ENCODE assay signal across 8 cellular contexts in genomic region chr2:126776255-126776654, GRCh38.
DNase-seq lines count a peak whose midpoint lies in the region; ATAC-seq and TF ChIP-seq lines count a peak whose summit lies in the region.

No MANE protein-coding gene starts in this region.

- H3K4me3 ChIP-seq in Caco-2 (ENCODE audit: low read depth, low read length), result 0 out of 2 replicates have a peak overlapping the region, but pooled peaks have one; percentile 44
- peak overlapping the region in 1 of 2 donors; percentile 63 for H3K4me3 ChIP-seq in neuronal stem cell (ENCODE audit: low read length in 2 of 2)

- H3K79me1 ChIP-seq in neuronal stem cell (ENCODE audit: low read depth, low read length), result no peaks in the 10 kb centered on the region

- BruUV-seq in Caco-2 (replicated peaks; lab: Mats Ljungman, UMichigan), result no TSS peak

- WGBS in neuronal stem cell (ENCODE audit: extremely low coverage in 2 of 2, insufficient read length in 2 of 2, insufficient replicate concordance in 1 of 2), 2 donors, result no CpG with 5 or more reads among the region's 9 CpGs

- H3K9me3 Mint-ChIP-seq in Caco-2 (ENCODE audit: unreplicated experiment), result no peaks in the 10 kb centered on the region
- H3K9me3 Mint-ChIP-seq in effector memory CD8-positive, alpha-beta T cell, result no peaks in the 10 kb centered on the region

- H3K27ac ChIP-seq in neuronal stem cell (replicated peaks; ENCODE audit: low read length) (no peak overlapping the region), RWPE1 (no peak overlapping the region)

- no peak overlapping the region for H3K14ac ChIP-seq in neuronal stem cell (ENCODE audit: low read length)

- H3K9me3 ChIP-seq in Caco-2 (no peaks in the 10 kb centered on the region), neuronal stem cell (replicated peaks in 1 of 2; ENCODE audit: control insufficient read depth in 2 of 2, insufficient read depth in 1 of 2, low read depth in 1 of 2, low read length in 2 of 2) (no peaks in the 10 kb centered on the region)

- peaks cover 6% of the 10 kb centered on the region for H3K4me1 Mint-ChIP-seq in Caco-2 (ENCODE audit: low read depth, unreplicated experiment)
- H3K4me1 Mint-ChIP-seq in effector memory CD8-positive, alpha-beta T cell (ENCODE audit: low read depth in 2 of 2), result peaks cover 12 to 17% of the 10 kb centered on the region in 2 donors

- no peak overlapping the region for H3K27ac Mint-ChIP-seq in Caco-2 (ENCODE audit: unreplicated experiment)
- H3K27ac Mint-ChIP-seq in effector memory CD8-positive, alpha-beta T cell, result peak overlapping the region; percentile 69 to 88

- H3K36me3 Mint-ChIP-seq in Caco-2 (ENCODE audit: insufficient read depth, unreplicated experiment), result no peaks in the 10 kb centered on the region
- peaks cover 5% of the 10 kb centered on the region for H3K36me3 Mint-ChIP-seq in effector memory CD8-positive, alpha-beta T cell (ENCODE audit: insufficient read depth)

- peak overlapping the region; percentile 5 for H3K18ac ChIP-seq in neuronal stem cell (ENCODE audit: low read length)

- H3K27me3 ChIP-seq in Caco-2 (replicated peaks; ENCODE audit: control insufficient read depth, insufficient read depth, low read length), result peaks cover 4% of the 10 kb centered on the region; the same call in 1 of the 2 replicates
- peaks cover 0 to 34% (median 0%) of the 10 kb centered on the region in 3 experiments for H3K27me3 ChIP-seq in neuronal stem cell (ENCODE audit: control insufficient read depth in 3 of 3, insufficient read depth in 3 of 3, low read depth in 1 of 3, low read length in 3 of 3)

- peaks cover 28% of the 10 kb centered on the region for H3K27me3 Mint-ChIP-seq in Caco-2 (ENCODE audit: insufficient read depth, unreplicated experiment)
- peaks cover 12 to 18% of the 10 kb centered on the region in 2 donors for H3K27me3 Mint-ChIP-seq in effector memory CD8-positive, alpha-beta T cell

- POLR2A ChIA-PET in Caco-2 (lab: Charles Lee) (no interaction called here), RWPE1 (lab: Yijun Ruan, JAX; ENCODE audit: low non-redundant PET) (no interaction called here)

- H2AFZ ChIP-seq in neuronal stem cell (ENCODE audit: low read length), result peak overlapping the region; percentile 34

- H2BK5ac ChIP-seq in neuronal stem cell (ENCODE audit: low read length), result no peak overlapping the region

- H3K9ac ChIP-seq in neuronal stem cell (ENCODE audit: low read depth, low read length, poor library complexity), result no peak overlapping the region

- H3K4me1 ChIP-seq in Caco-2 (no peaks in the 10 kb centered on the region), neuronal stem cell (ENCODE audit: control insufficient read depth in 2 of 2, insufficient read depth in 1 of 2, low read depth in 1 of 2, low read length in 2 of 2) (peaks cover 3 to 15% of the 10 kb centered on the region in 2 donors)

- H3K4me2 ChIP-seq in neuronal stem cell (ENCODE audit: insufficient read depth, low read length, poor library complexity, severe bottlenecking), result peak overlapping the region; percentile 55

- ATAC-seq in HG02973 (IDR thresholded peaks at IDR 0.05; ENCODE audit: unreplicated experiment) (peak; percentile 2), GM18861 (IDR thresholded peaks at IDR 0.05; ENCODE audit: unreplicated experiment) (no peak)
- ATAC-seq in effector memory CD8-positive, alpha-beta T cell (replicated peaks), result no peak

- no peak overlapping the region for H2BK120ac ChIP-seq in neuronal stem cell (ENCODE audit: low read depth, low read length)

- CTCF ChIA-PET in Caco-2 (lab: Charles Lee) (interaction anchor here (0.6 to 1.3 kb wide), 4 partner anchors 12 to 377 kb away, joined by 3 to 23 read pairs (median 6); no protein-coding TSS in a partner anchor), RWPE1 (lab: Yijun Ruan, JAX) (interaction anchor here (0.6 to 1.4 kb wide), 4 partner anchors 18 to 585 kb away, joined by 4 to 8 read pairs (median 6); no protein-coding TSS in a partner anchor)

- intact Hi-C loops in Caco-2 (cut with micrococcal nuclease; ENCODE audit: unreplicated experiment), result loop anchor here (5.0 kb wide), 1 partner anchor 196 kb away; no protein-coding TSS in a partner anchor

- H2BK15ac ChIP-seq in neuronal stem cell (ENCODE audit: low read length), result no peak overlapping the region

- peak overlapping the region; percentile 88 for H3K4me3 Mint-ChIP-seq in Caco-2 (ENCODE audit: unreplicated experiment)
- H3K4me3 Mint-ChIP-seq in effector memory CD8-positive, alpha-beta T cell, result peak overlapping the region; percentile 93 to 95

- no peaks in the 10 kb centered on the region for H3K36me3 ChIP-seq in Caco-2 (ENCODE audit: control insufficient read depth, insufficient read depth, low read length)
- H3K36me3 ChIP-seq in neuronal stem cell (replicated peaks in 1 of 2; ENCODE audit: control insufficient read depth in 2 of 2, insufficient read depth in 2 of 2, low read length in 2 of 2), result no peaks in the 10 kb centered on the region

- DNase-seq in Caco-2 (no peak), neuronal stem cell (ENCODE audit: low spot score) (no peak), NOMO-1 treated with dmso at 0.1 percent for 144 hours (lab: John Stamatoyannopoulos, UW; ENCODE audit: unreplicated experiment) (no peak), GM13976 (ENCODE audit: low spot score) (no peak), RWPE1 (ENCODE audit: low spot score) (no peak)
- peak in 1 of 3 experiments; percentile 5 for DNase-seq in effector memory CD8-positive, alpha-beta T cell

- no peak overlapping the region for H3K23ac ChIP-seq in neuronal stem cell (ENCODE audit: low read depth, low read length, poor library complexity)

- no peak overlapping the region for H2AK5ac ChIP-seq in neuronal stem cell (ENCODE audit: low read depth, low read length)

- H4K91ac ChIP-seq in neuronal stem cell (ENCODE audit: low read depth, low read length, poor library complexity), result no peak overlapping the region

- no peak overlapping the region for H4K8ac ChIP-seq in neuronal stem cell (ENCODE audit: low read depth, low read length)

- TF ChIP-seq CTCF in Caco-2 (IDR thresholded peaks at IDR 0.05; ENCODE audit: insufficient read depth in 1 of 2, low read depth in 1 of 2, low read length in 1 of 2, severe bottlenecking in 1 of 2, unreplicated experiment in 1 of 2), result no peak
- TF ChIP-seq CTCF in GM13976 (IDR thresholded peaks at IDR 0.05; ENCODE audit: borderline replicate concordance, control extremely low read depth, extremely low read depth, insufficient read depth, missing control alignments), result no peak
- no peak for TF ChIP-seq CTCF in RWPE1 (conservative IDR thresholded peaks at IDR 0.05; ENCODE audit: low read depth)

- no peak overlapping the region for H2BK12ac ChIP-seq in neuronal stem cell (ENCODE audit: low read length)

- H3K4ac ChIP-seq in neuronal stem cell (ENCODE audit: low read length), result no peak overlapping the region

- in situ Hi-C loops in GM13976 (cut with MboI; ENCODE audit: low sequenced_read_pairs, unreplicated experiment), result no loop called here
